In the genomic region with DNA sequence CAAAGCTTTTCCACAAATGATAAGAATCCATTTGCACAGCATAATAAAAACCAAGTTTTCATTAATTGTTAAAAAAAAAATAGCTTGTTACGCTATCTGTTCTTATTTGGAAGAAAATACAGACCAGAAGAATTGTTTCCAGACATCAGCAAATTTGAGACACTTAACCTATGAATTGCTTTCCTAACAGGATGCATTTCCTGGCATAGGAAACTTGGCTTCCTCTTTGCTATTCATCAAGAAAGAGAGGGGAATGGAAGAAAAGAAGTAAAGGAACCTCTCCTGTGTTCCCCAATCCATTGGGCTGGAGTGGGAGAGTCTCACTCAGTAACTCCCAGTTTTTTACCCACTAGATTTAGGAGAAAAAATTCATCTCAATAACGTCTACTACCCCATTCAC, we compare ENCODE assay signal across 15 cellular contexts.
DNase-seq lines count a peak whose midpoint lies in the region; ATAC-seq and TF ChIP-seq lines count a peak whose summit lies in the region.
"Had no signal": no experiment of that assay in that cellular context is flagged by ENCODE, and none has a peak within 500 bp of the region (broad histone marks: within the 10 kb centered on the region; RNA-seq: fewer than 3 reads in every experiment).

No MANE protein-coding gene starts in this region.

- H3K4me3 ChIP-seq in ACC112 (ENCODE audit: low read depth, low read length) (no peak overlapping the region), HCT116 (replicated peaks in 1 of 2; ENCODE audit: low read depth in 1 of 2, low read length in 2 of 2) (no peak overlapping the region), SJSA1 (no peak overlapping the region), fibroblast of mammary gland (ENCODE audit: control insufficient read depth, low read depth, low read length) (no peak overlapping the region), HAP-1 (no peak overlapping the region)
- H3K4me3 ChIP-seq: BLaER1 had no signal

- H4K20me1 ChIP-seq in HCT116 (ENCODE audit: insufficient read depth): no peaks in the 10 kb centered on the region
- H4K20me1 ChIP-seq: BLaER1 had no signal

- no peak for DNase-seq in HCT116 (ENCODE audit: low read depth, low spot score)
- DNase-seq in SJSA1 (ENCODE audit: low read depth in 1 of 2, low spot score in 2 of 2): no peak
- peak; percentile 28 for DNase-seq in fibroblast of mammary gland (ENCODE audit: low read depth)
- no peak for DNase-seq in HAP-1 (ENCODE audit: low spot score in 2 of 2)
- no peak for DNase-seq in CD4-positive, alpha-beta T cell
- DNase-seq in DMS53 (lab: John Stamatoyannopoulos, UW): no peak
- no peak for DNase-seq in NCI-H2196 (lab: John Stamatoyannopoulos, UW; ENCODE audit: unreplicated experiment)
- DNase-seq: H7, NCI-H187, NCI-H2171, NCI-H510A treated with DMSO at 0.1 percent for 48 hours had no signal

- H3K4me2 ChIP-seq in HCT116 (ENCODE audit: low read length): no peak overlapping the region
- H3K4me2 ChIP-seq: BLaER1 had no signal

- TF ChIP-seq POLR2A in HCT116 (IDR thresholded peaks at IDR 0.05; ENCODE audit: borderline replicate concordance, extremely low read depth, insufficient read depth, insufficient read length): no peak

- no peaks in the 10 kb centered on the region for H3K79me2 ChIP-seq in ACC112 (ENCODE audit: control insufficient read depth, insufficient read depth, low read length, unreplicated experiment)
- no peaks in the 10 kb centered on the region for H3K79me2 ChIP-seq in HCT116 (ENCODE audit: insufficient read depth, low read length)

- peak overlapping the region; percentile 36 for H2AFZ ChIP-seq in ACC112 (ENCODE audit: low read length, unreplicated experiment)
- peak overlapping the region; percentile 73 for H2AFZ ChIP-seq in HCT116 (ENCODE audit: low read depth, low read length, poor library complexity, severe bottlenecking)

- no peaks in the 10 kb centered on the region for H3K4me1 Mint-ChIP-seq in CD4-positive, alpha-beta T cell (ENCODE audit: low read depth)

- RAD21 ChIA-PET in HCT116 (lab: Charles Lee; ENCODE audit: low non-redundant PET in 1 of 2, low total read pairs in 2 of 2, uncharacterized antibody in 2 of 2, unreplicated experiment in 2 of 2): no interaction called here

- intact Hi-C loops in HCT116 (cut with micrococcal nuclease): no loop called here
- intact Hi-C loops in CD4-positive, alpha-beta T cell (cut with DNase I, micrococcal nuclease): no loop called here

- no peak overlapping the region for H3K9ac ChIP-seq in HCT116 (ENCODE audit: low read length)
- H3K9ac ChIP-seq: BLaER1 had no signal

- no peak for TF ChIP-seq RAD21 in HCT116 (IDR thresholded peaks at IDR 0.05; ENCODE audit: low read depth)

- H3K9me3 ChIP-seq in HCT116 (ENCODE audit: control insufficient read depth in 1 of 2, insufficient read depth in 1 of 2, low read depth in 1 of 2, low read length in 2 of 2) (no peaks in the 10 kb centered on the region), SJSA1 (replicated peaks) (peaks cover 4% of the 10 kb centered on the region; the same call in 1 of the 2 replicates), HAP-1 (no peaks in the 10 kb centered on the region)
- no peaks in the 10 kb centered on the region for H3K9me3 ChIP-seq in CD4-positive, alpha-beta T cell (ENCODE audit: control insufficient read depth, low read length)
- H3K9me3 ChIP-seq: BLaER1 had no signal

- ATAC-seq in HCT116: no peak
- no peak for ATAC-seq in CD4-positive, alpha-beta T cell (ENCODE audit: poor library complexity)
- ATAC-seq: Right ventricle myocardium inferior had no signal

- no TSS peak for BruUV-seq in HCT116 (replicated peaks; lab: Mats Ljungman, UMichigan)

- H3K36me3 Mint-ChIP-seq in CD4-positive, alpha-beta T cell (ENCODE audit: low read depth): no peaks in the 10 kb centered on the region

- TF ChIP-seq CTCF in HCT116 (IDR thresholded peaks at IDR 0.05 in 2 of 3, conservative IDR thresholded peaks at IDR 0.05 in 1 of 3; ENCODE audit: borderline replicate concordance in 1 of 3, insufficient read depth in 1 of 3, low read depth in 2 of 3, low read length in 2 of 3) (no peak), fibroblast of mammary gland (conservative IDR thresholded peaks at IDR 0.05; ENCODE audit: control insufficient read depth, insufficient read depth, low read depth, low read length) (no peak)
- TF ChIP-seq CTCF in CD4-positive, alpha-beta T cell (IDR thresholded peaks at IDR 0.05): no peak

- H3K36me3 ChIP-seq in ACC112 (ENCODE audit: insufficient read depth, low read length) (0 out of 2 replicates have a peak, but pooled peaks cover 4% of the 10 kb centered on the region), HCT116 (ENCODE audit: control insufficient read depth in 1 of 2, insufficient read depth in 2 of 2, low read length in 2 of 2) (no peaks in the 10 kb centered on the region), SJSA1 (no peaks in the 10 kb centered on the region; the same call in 1 of the 2 replicates), HAP-1 (replicated peaks) (no peaks in the 10 kb centered on the region)
- H3K36me3 ChIP-seq: BLaER1 had no signal

- no peak overlapping the region for H3K27ac ChIP-seq in ACC112 (ENCODE audit: low read depth, low read length)
- H3K27ac ChIP-seq in HCT116 (ENCODE audit: low read depth, low read length): no peak overlapping the region
- H3K27ac ChIP-seq in SJSA1: peak overlapping the region; percentile 21; the same call in 1 of the 2 replicates
- no peak overlapping the region for H3K27ac ChIP-seq in CD4-positive, alpha-beta T cell (ENCODE audit: low read depth, low read length)
- H3K27ac ChIP-seq: BLaER1 had no signal

- no peaks in the 10 kb centered on the region for H3K27me3 ChIP-seq in ACC112 (ENCODE audit: insufficient read depth, low read length)
- H3K27me3 ChIP-seq in HCT116 (ENCODE audit: insufficient read depth, low read length): no peaks in the 10 kb centered on the region
- H3K27me3 ChIP-seq in SJSA1 (replicated peaks): no peaks in the 10 kb centered on the region
- no peaks in the 10 kb centered on the region for H3K27me3 ChIP-seq in HAP-1 (ENCODE audit: low read depth)
- no peaks in the 10 kb centered on the region for H3K27me3 ChIP-seq in CD4-positive, alpha-beta T cell (ENCODE audit: control insufficient read depth, insufficient read depth, low read length)
- H3K27me3 ChIP-seq: BLaER1 had no signal

- no peaks in the 10 kb centered on the region for H3K9me2 ChIP-seq in HCT116 (ENCODE audit: insufficient read depth)

- no peak overlapping the region for H3K4me3 Mint-ChIP-seq in CD4-positive, alpha-beta T cell
- H3K4me3 Mint-ChIP-seq: T-helper 1 cell treated with Interleukin-12 subunit alpha and Interleukin-12 subunit beta and Interleukin-4 antibody, amounts not matched to agents 30 μg/mL and 1 μg/mL, for 36 hours had no signal

- H3K9me3 Mint-ChIP-seq in CD4-positive, alpha-beta T cell: peaks cover 17% of the 10 kb centered on the region
- H3K9me3 Mint-ChIP-seq: T-helper 1 cell treated with Interleukin-12 subunit alpha and Interleukin-12 subunit beta and Interleukin-4 antibody, amounts not matched to agents 30 μg/mL and 1 μg/mL, for 36 hours had no signal

- in situ Hi-C loops in HAP-1 (cut with MboI; ENCODE audit: low sequenced_read_pairs): no loop called here

- no peaks in the 10 kb centered on the region for H3K27me3 Mint-ChIP-seq in CD4-positive, alpha-beta T cell

- CTCF ChIA-PET in HCT116 (lab: Charles Lee): no interaction called here
- CTCF ChIA-PET in CD4-positive, alpha-beta T cell (lab: Charles Lee): no interaction called here

- H3K27ac Mint-ChIP-seq in CD4-positive, alpha-beta T cell: no peak overlapping the region
- H3K27ac Mint-ChIP-seq: T-helper 1 cell treated with Interleukin-12 subunit alpha and Interleukin-12 subunit beta and Interleukin-4 antibody, amounts not matched to agents 30 μg/mL and 1 μg/mL, for 36 hours had no signal

- H3K4me1 ChIP-seq in ACC112 (ENCODE audit: control insufficient read depth, insufficient read depth, low read length, unreplicated experiment) (peaks cover 19% of the 10 kb centered on the region), HCT116 (ENCODE audit: control insufficient read depth in 1 of 2, insufficient read depth in 2 of 2, low read length in 2 of 2) (peaks cover 0 to 9% of the 10 kb centered on the region in 2 experiments; a peak in 2 of 4 replicates), SJSA1 (replicated peaks) (peaks cover 31% of the 10 kb centered on the region), HAP-1 (no peaks in the 10 kb centered on the region; the same call in 1 of the 2 replicates)
- H3K4me1 ChIP-seq: BLaER1 had no signal

- POLR2A ChIA-PET in HCT116 (lab: Charles Lee): no interaction called here
- POLR2A ChIA-PET in CD4-positive, alpha-beta T cell (lab: Charles Lee): no interaction called here

TF ChIP-seq in HCT116, 20 proteins besides CTCF, POLR2A, EP300 and RAD21 (continues in another document):
- TF ChIP-seq ZNF274 (IDR thresholded peaks at IDR 0.05; ENCODE audit: low read depth, low read length): no peak
- no peak for TF ChIP-seq SRF (IDR thresholded peaks at IDR 0.05; ENCODE audit: low read depth)
- TF ChIP-seq EGR1 (IDR thresholded peaks at IDR 0.05; ENCODE audit: low read depth): no peak
- TF ChIP-seq CBX3 (IDR thresholded peaks at IDR 0.05; ENCODE audit: low read depth): no peak
- no peak for TF ChIP-seq JUND (IDR thresholded peaks at IDR 0.05)
- TF ChIP-seq CEBPB (IDR thresholded peaks at IDR 0.05; ENCODE audit: low read depth): no peak
- TF ChIP-seq ATF3 (IDR thresholded peaks at IDR 0.05): no peak
- TF ChIP-seq ELF1 (IDR thresholded peaks at IDR 0.05; ENCODE audit: borderline replicate concordance, low read depth): no peak
